In the genomic region with DNA sequence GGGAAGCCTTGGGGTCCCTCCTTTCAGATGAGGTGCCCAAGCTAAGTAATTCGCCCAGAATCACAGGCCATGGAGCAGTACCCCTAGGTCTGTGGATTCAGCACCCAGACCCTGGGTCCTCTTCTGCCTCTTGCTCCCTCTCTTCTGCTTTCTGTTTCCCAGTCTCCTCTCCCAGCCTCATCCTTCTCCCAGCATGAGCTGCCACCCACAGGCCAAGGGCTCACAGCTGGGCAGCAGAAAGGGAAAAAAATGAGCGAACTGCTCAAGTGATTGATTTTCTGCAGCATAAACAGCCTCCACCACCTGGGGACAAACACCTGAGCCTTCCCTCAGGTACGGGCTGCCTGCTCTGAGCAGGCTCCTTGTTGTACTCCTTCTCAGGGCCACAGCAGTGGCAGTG, we compare ENCODE assay signal across 22 cellular contexts.
"Had no signal": no experiment of that assay in that cellular context is flagged by ENCODE, and none has a peak within 500 bp of the region (broad histone marks: within the 10 kb centered on the region; RNA-seq: fewer than 3 reads in every experiment).

No MANE protein-coding gene starts in this region.

- H3K27ac ChIP-seq: adrenal gland, ascending aorta, colonic mucosa, esophagus muscularis mucosa, left ventricle myocardium inferior, ovary, upper lobe of right lung, VCaP had no signal

- H3K9me3 ChIP-seq: adrenal gland, ascending aorta, colonic mucosa, esophagus muscularis mucosa, left ventricle myocardium inferior, ovary, upper lobe of right lung had no signal

- DNase-seq: activated CD4-positive, alpha-beta memory T cell treated with anti-CD3 and anti-CD28 coated beads, Interleukin-2, amount 10 ng/mL, durations not matched to agents 7 days and 5 days; activated CD4-positive, alpha-beta T cell treated with anti-CD3 and anti-CD28 coated beads, Interleukin-2, amount 10 ng/mL, durations not matched to agents 24 days and 14 days; activated gamma-delta T cell treated with Interleukin-2 at 50 U/mL for 16 hours; activated T-cell treated with anti-CD3 and anti-CD28 coated beads, Interleukin-2, amount 50 U/mL, for 72 hours; adrenal gland; central memory CD4-positive, alpha-beta T cell; colonic mucosa; hippocampal formation; left ventricle myocardium inferior; natural killer cell; ovary; right cardiac atrium; stimulated activated CD4-positive, alpha-beta T cell treated with anti-CD3 and anti-CD28 coated beads, Interleukin-4, amount 100 ng/mL, for 24 hours; stimulated activated naive CD4-positive, alpha-beta T cell treated with Interleukin-2 at 50 U/mL for 16 hours; upper lobe of right lung had no signal

- H3K4me1 Mint-ChIP-seq: activated CD4-positive, alpha-beta memory T cell treated with anti-CD3 and anti-CD28 coated beads, Interleukin-2, amount 10 ng/mL, durations not matched to agents 7 days and 5 days; activated CD4-positive, alpha-beta T cell treated with anti-CD3 and anti-CD28 coated beads, Interleukin-2, amount 10 ng/mL, durations not matched to agents 24 days and 14 days; mesothelial cell of epicardium had no signal

- H3K36me3 Mint-ChIP-seq: mesothelial cell of epicardium had no signal

- ATAC-seq: activated CD4-positive, CD25-positive, alpha-beta regulatory T cell treated with anti-CD3 and anti-CD28 coated beads, Interleukin-2, amount 50 U/mL, for 24 hours; activated T-cell treated with anti-CD3 and anti-CD28 coated beads, Interleukin-2, amount 50 U/mL, for 72 hours; natural killer cell; right cardiac atrium had no signal

- H3K36me3 ChIP-seq: adrenal gland, colonic mucosa, ovary had no signal

- H3K4me1 ChIP-seq: adrenal gland, colonic mucosa, upper lobe of right lung had no signal

- H3K27me3 ChIP-seq: adrenal gland, ascending aorta, colonic mucosa, esophagus muscularis mucosa, ovary, upper lobe of right lung had no signal

- H3K27ac Mint-ChIP-seq: activated CD4-positive, alpha-beta memory T cell treated with anti-CD3 and anti-CD28 coated beads, Interleukin-2, amount 10 ng/mL, durations not matched to agents 7 days and 5 days; activated CD4-positive, alpha-beta T cell treated with anti-CD3 and anti-CD28 coated beads, Interleukin-2, amount 10 ng/mL, durations not matched to agents 24 days and 14 days; activated naive CD8-positive, alpha-beta T cell; activated T-cell treated with anti-CD3 and anti-CD28 coated beads, Interleukin-2, amount 50 U/mL, for 72 hours; mesothelial cell of epicardium; T-helper 2 cell treated with Interferon-gamma antibody and Interleukin-4, amounts not matched to agents 5 μg/mL and 100 μg/mL, for 36 hours had no signal

- H3K27me3 Mint-ChIP-seq: activated CD4-positive, alpha-beta memory T cell treated with anti-CD3 and anti-CD28 coated beads, Interleukin-2, amount 10 ng/mL, durations not matched to agents 7 days and 5 days; activated CD4-positive, alpha-beta T cell treated with anti-CD3 and anti-CD28 coated beads, Interleukin-2, amount 10 ng/mL, durations not matched to agents 24 days and 14 days; activated naive CD8-positive, alpha-beta T cell had no signal

- H3K9me3 Mint-ChIP-seq: activated CD4-positive, alpha-beta memory T cell treated with anti-CD3 and anti-CD28 coated beads, Interleukin-2, amount 10 ng/mL, durations not matched to agents 7 days and 5 days; activated CD4-positive, alpha-beta T cell treated with anti-CD3 and anti-CD28 coated beads, Interleukin-2, amount 10 ng/mL, durations not matched to agents 24 days and 14 days; activated T-cell treated with anti-CD3 and anti-CD28 coated beads, Interleukin-2, amount 50 U/mL, for 72 hours; mesothelial cell of epicardium; natural killer cell; T-helper 2 cell treated with Interferon-gamma antibody and Interleukin-4, amounts not matched to agents 5 μg/mL and 100 μg/mL, for 36 hours had no signal

- H3K4me3 Mint-ChIP-seq: activated CD4-positive, alpha-beta memory T cell treated with anti-CD3 and anti-CD28 coated beads, Interleukin-2, amount 10 ng/mL, durations not matched to agents 7 days and 5 days; activated CD4-positive, alpha-beta T cell treated with anti-CD3 and anti-CD28 coated beads, Interleukin-2, amount 10 ng/mL, durations not matched to agents 24 days and 14 days; activated naive CD8-positive, alpha-beta T cell; activated T-cell treated with anti-CD3 and anti-CD28 coated beads, Interleukin-2, amount 50 U/mL, for 72 hours; mesothelial cell of epicardium; natural killer cell; T-helper 2 cell treated with Interferon-gamma antibody and Interleukin-4, amounts not matched to agents 5 μg/mL and 100 μg/mL, for 36 hours had no signal

- H3K4me3 ChIP-seq: adrenal gland, ascending aorta, colonic mucosa, esophagus muscularis mucosa, left ventricle myocardium inferior, ovary, upper lobe of right lung had no signal
